9 cellular contexts compared by ENCODE assay signal in genomic region chr5:116626272-116626723, GRCh38. TPM values are rescaled to one million over a fixed set of nuclear protein-coding genes. Genes with fewer than 3 reads are reported as not detected.
A peak's percentile ranks its signal among the peaks of the same experiment; 100 is the strongest.
DNase-seq lines count a peak whose midpoint lies in the region; FAIRE-seq and TF ChIP-seq lines count a peak whose summit lies in the region.
"Had no signal": no experiment of that assay in that cellular context is flagged by ENCODE, and none has a peak within 500 bp of the region (broad histone marks: within the 10 kb centered on the region; RNA-seq: fewer than 3 reads in every experiment).

No MANE protein-coding gene starts in this region.

- no peak overlapping the region for H2AFZ ChIP-seq in OCI-LY7 (ENCODE audit: low read length)

- no peaks in the 10 kb centered on the region for H3K9me2 ChIP-seq in OCI-LY7 (ENCODE audit: insufficient read depth, low read length)

- WGBS in liver, result 32% methylated on average over 13 of the region's 13 CpGs

- no peaks in the 10 kb centered on the region for H3K79me2 ChIP-seq in OCI-LY7 (ENCODE audit: insufficient read depth, low read depth, low read length)

- no peaks in the 10 kb centered on the region for H3K27me3 ChIP-seq in bronchial epithelial cell (ENCODE audit: control insufficient read depth, insufficient read depth, low read length)
- H3K27me3 ChIP-seq in liver (ENCODE audit: control insufficient read depth in 4 of 4, insufficient read depth in 4 of 4, low read length in 3 of 4), result no peaks in the 10 kb centered on the region

- no TSS peak for BruUV-seq in OCI-LY7 (replicated peaks; lab: Mats Ljungman, UMichigan)

- POLR2A ChIA-PET in OCI-LY7 (lab: Charles Lee), result interaction anchor here (1.1 kb wide), 1 partner anchor 25 kb away, joined by 3 read pairs; no protein-coding TSS in a partner anchor

- DNase-seq in DMS53 (lab: John Stamatoyannopoulos, UW), result peak; percentile 56
- DNase-seq in DMS53 treated with DMSO at 0.1 percent for 48 hours (lab: John Stamatoyannopoulos, UW; ENCODE audit: unreplicated experiment), result no peak
- DNase-seq in bronchial epithelial cell (ENCODE audit: low read depth), result peak; percentile 67
- DNase-seq in ureter (ENCODE audit: low spot score), result peak; percentile 89
- no peak for DNase-seq in stimulated activated CD4-positive, alpha-beta T cell treated with anti-CD3 and anti-CD28 coated beads, Interleukin-2, amount 100 ng/mL, for 24 hours
- DNase-seq in NCI-H524 (lab: John Stamatoyannopoulos, UW), result no peak
- no peak for DNase-seq in OCI-LY7 (ENCODE audit: low spot score)

- TF ChIP-seq CTCF in bronchial epithelial cell (IDR thresholded peaks at IDR 0.05; ENCODE audit: insufficient read depth, low read length, severe bottlenecking) (no peak), liver (IDR thresholded peaks at IDR 0.05; ENCODE audit: low read depth, low read length, missing input control) (no peak), OCI-LY7 (conservative IDR thresholded peaks at IDR 0.05; ENCODE audit: low read length) (no peak)

- no peak for TF ChIP-seq RAD21 in liver (IDR thresholded peaks at IDR 0.05)

- CTCF ChIA-PET in OCI-LY7 (lab: Charles Lee; ENCODE audit: unreplicated experiment), result no interaction called here

- H3K27ac ChIP-seq in liver (ENCODE audit: low read depth in 1 of 2, low read length in 2 of 2), result no peak overlapping the region
- no peak overlapping the region for H3K27ac ChIP-seq in OCI-LY7 (ENCODE audit: low read depth, low read length, poor library complexity, severe bottlenecking)
- H3K27ac ChIP-seq: 22Rv1 had no signal

- no peaks in the 10 kb centered on the region for H4K20me1 ChIP-seq in OCI-LY7 (ENCODE audit: insufficient read depth, low read length)

- H3K36me3 ChIP-seq in bronchial epithelial cell (ENCODE audit: control insufficient read depth, insufficient read depth, low read length), result no peaks in the 10 kb centered on the region
- no peaks in the 10 kb centered on the region for H3K36me3 ChIP-seq in liver (ENCODE audit: control insufficient read depth in 4 of 4, insufficient read depth in 3 of 4, low read depth in 1 of 4, low read length in 3 of 4)
- no peaks in the 10 kb centered on the region for H3K36me3 ChIP-seq in OCI-LY7 (ENCODE audit: insufficient read depth, low read length)

- H3K4me1 ChIP-seq in liver (ENCODE audit: control insufficient read depth in 4 of 4, insufficient read depth in 4 of 4, low read length in 3 of 4) (no peaks in the 10 kb centered on the region), OCI-LY7 (ENCODE audit: insufficient read depth, low read length, poor library complexity, severe bottlenecking) (no peaks in the 10 kb centered on the region)

- H3K9me3 ChIP-seq in liver (ENCODE audit: control insufficient read depth in 4 of 4, low read length in 3 of 4) (no peaks in the 10 kb centered on the region), OCI-LY7 (ENCODE audit: low read length) (no peaks in the 10 kb centered on the region)

- no peak for FAIRE-seq in bronchial epithelial cell (lab: Jason Lieb, UNC)

- no peak overlapping the region for H3K4me3 ChIP-seq in bronchial epithelial cell (ENCODE audit: low read depth, low read length)
- H3K4me3 ChIP-seq in liver (ENCODE audit: low read depth in 1 of 3, low read length in 3 of 3), result no peak overlapping the region
- no peak overlapping the region for H3K4me3 ChIP-seq in OCI-LY7 (ENCODE audit: low read depth, low read length, poor library complexity, severe bottlenecking)

- no peak overlapping the region for H3K4me2 ChIP-seq in OCI-LY7 (ENCODE audit: low read length)

- H3K9ac ChIP-seq in liver (ENCODE audit: low read depth in 1 of 2, low read length in 2 of 2), result no peak overlapping the region

- intact Hi-C loops in OCI-LY7 (cut with micrococcal nuclease; ENCODE audit: unreplicated experiment), result no loop called here

TF ChIP-seq in liver, 16 proteins besides CTCF, POLR2A, EP300 and RAD21:
- TF ChIP-seq YY1 (IDR thresholded peaks at IDR 0.05) (peak; percentile 30), HNF4G (IDR thresholded peaks at IDR 0.05) (no peak), GABPA (IDR thresholded peaks at IDR 0.05 in 1 of 2, conservative IDR thresholded peaks at IDR 0.05 in 1 of 2) (no peak), SP1 (IDR thresholded peaks at IDR 0.05) (no peak)
- TF ChIP-seq, protein P1, sequence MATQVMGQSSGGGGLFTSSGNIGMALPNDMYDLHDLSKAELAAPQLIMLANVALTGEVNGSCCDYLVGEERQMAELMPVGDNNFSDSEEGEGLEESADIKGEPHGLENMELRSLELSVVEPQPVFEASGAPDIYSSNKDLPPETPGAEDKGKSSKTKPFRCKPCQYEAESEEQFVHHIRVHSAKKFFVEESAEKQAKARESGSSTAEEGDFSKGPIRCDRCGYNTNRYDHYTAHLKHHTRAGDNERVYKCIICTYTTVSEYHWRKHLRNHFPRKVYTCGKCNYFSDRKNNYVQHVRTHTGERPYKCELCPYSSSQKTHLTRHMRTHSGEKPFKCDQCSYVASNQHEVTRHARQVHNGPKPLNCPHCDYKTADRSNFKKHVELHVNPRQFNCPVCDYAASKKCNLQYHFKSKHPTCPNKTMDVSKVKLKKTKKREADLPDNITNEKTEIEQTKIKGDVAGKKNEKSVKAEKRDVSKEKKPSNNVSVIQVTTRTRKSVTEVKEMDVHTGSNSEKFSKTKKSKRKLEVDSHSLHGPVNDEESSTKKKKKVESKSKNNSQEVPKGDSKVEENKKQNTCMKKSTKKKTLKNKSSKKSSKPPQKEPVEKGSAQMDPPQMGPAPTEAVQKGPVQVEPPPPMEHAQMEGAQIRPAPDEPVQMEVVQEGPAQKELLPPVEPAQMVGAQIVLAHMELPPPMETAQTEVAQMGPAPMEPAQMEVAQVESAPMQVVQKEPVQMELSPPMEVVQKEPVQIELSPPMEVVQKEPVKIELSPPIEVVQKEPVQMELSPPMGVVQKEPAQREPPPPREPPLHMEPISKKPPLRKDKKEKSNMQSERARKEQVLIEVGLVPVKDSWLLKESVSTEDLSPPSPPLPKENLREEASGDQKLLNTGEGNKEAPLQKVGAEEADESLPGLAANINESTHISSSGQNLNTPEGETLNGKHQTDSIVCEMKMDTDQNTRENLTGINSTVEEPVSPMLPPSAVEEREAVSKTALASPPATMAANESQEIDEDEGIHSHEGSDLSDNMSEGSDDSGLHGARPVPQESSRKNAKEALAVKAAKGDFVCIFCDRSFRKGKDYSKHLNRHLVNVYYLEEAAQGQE (IDR thresholded peaks at IDR 0.05), result no peak
TF ChIP-seq in liver: peak in this region for 1.

RNA-seq across cellular contexts. Expression of gene SEMA6A, which starts 51.7 kb away (rescaled TPM):
- total RNA-seq in bronchial epithelial cell, result 0.53 and 0.64 TPM in 2 replicates
- total RNA-seq in liver, result 10 to 100 TPM in 1 of 2 donors, 1 to 10 TPM in 1; 4.2 to 11.4 TPM
- polyA plus RNA-seq in liver, result 1 to 10 TPM; 3.7 to 7.1 TPM
- total RNA-seq in ureter, result 37.8 TPM
- not detected in 2 replicates for total RNA-seq in OCI-LY7 (2014; rRNA removed; shearing (Covaris generic))
- total RNA-seq in OCI-LY7 (2022), result not detected in 2 replicates

Comparison
In these comparisons a context has a peak if more than half of its experiments do, and no peak if none do; other contexts are left out.
1. DNase-seq: peak in DMS53 (single experiment), bronchial epithelial cell (single experiment) and ureter (single experiment); none in DMS53 treated with DMSO at 0.1 percent for 48 hours (single experiment), stimulated activated CD4-positive, alpha-beta T cell treated with anti-CD3 and anti-CD28 coated beads, Interleukin-2, amount 100 ng/mL, for 24 hours (0 of 2), NCI-H524 (0 of 2) and OCI-LY7 (single experiment).